9 cellular contexts compared by ENCODE assay signal in the genomic region with DNA sequence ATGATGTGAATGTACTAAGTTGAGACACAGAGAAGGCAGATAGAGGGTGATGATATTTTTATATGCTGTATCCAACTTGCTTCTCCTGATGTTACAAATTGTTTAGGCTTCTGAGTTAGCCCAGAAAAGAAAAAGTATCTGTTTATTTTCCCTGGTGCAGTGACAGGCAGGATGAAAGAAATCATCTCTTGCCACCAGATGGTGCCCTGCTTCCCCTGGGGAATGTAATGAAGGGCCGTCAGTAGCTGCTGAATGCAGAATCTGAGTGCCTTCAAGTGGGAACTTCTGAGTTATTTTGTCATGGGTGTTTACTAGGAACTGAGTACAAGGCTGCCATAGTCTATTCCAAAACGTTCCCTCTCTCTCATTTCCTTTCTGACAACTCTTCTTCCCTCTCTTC.
DNase-seq lines count a peak whose midpoint lies in the region; ATAC-seq lines count a peak whose summit lies in the region.
"Had no signal": no experiment of that assay in that cellular context is flagged by ENCODE, and none has a peak within 500 bp of the region (broad histone marks: within the 10 kb centered on the region; RNA-seq: fewer than 3 reads in every experiment).

No MANE protein-coding gene starts in this region.

- WGBS in iPS DF 6.9 (ENCODE audit: insufficient coverage, insufficient read length) = no CpG with 5 or more reads among the region's 2 CpGs

- ATAC-seq in GM21717 (IDR thresholded peaks at IDR 0.05; ENCODE audit: unreplicated experiment) = no peak

- H3K36me3 ChIP-seq in iPS DF 6.9 (ENCODE audit: control insufficient read depth, insufficient read depth, low read length) = no peaks in the 10 kb centered on the region

- in situ Hi-C loops in KBM-7 (cut with MboI; ENCODE audit: low pct_unique_long_range_greater_than_20kb, low sequenced_read_pairs) = no loop called here

- H3K27ac ChIP-seq in iPS DF 6.9 (ENCODE audit: low read length) = no peak overlapping the region

- H3K4me3 ChIP-seq in iPS DF 6.9 (ENCODE audit: low read length) = no peak overlapping the region

- H3K4me1 ChIP-seq in iPS DF 6.9 (ENCODE audit: control insufficient read depth, insufficient read depth, low read length) = no peaks in the 10 kb centered on the region

- no peaks in the 10 kb centered on the region for H3K27me3 ChIP-seq in iPS DF 6.9 (ENCODE audit: control insufficient read depth, insufficient read depth, low read length)

- peak; percentile 5 to 25 for DNase-seq in NCI-H2081 (lab: John Stamatoyannopoulos, UW)
- no peak for DNase-seq in NCI-H2081 treated with DMSO at 0.1 percent for 48 hours (lab: John Stamatoyannopoulos, UW)
- peak; percentile 19 for DNase-seq in KBM-7
- peak; percentile 8 for DNase-seq in UCSD-AML1 (lab: John Stamatoyannopoulos, UW; ENCODE audit: unreplicated experiment)
- peak; percentile 20 for DNase-seq in iPS DF 6.9 (ENCODE audit: low read depth, low spot score)
- no peak for DNase-seq in NCI-H187 treated with DMSO at 0.1 percent for 48 hours (lab: John Stamatoyannopoulos, UW)
- no peak for DNase-seq in NK-92 (lab: John Stamatoyannopoulos, UW; ENCODE audit: unreplicated experiment)
- DNase-seq: activated B cell treated with CpG ODN at 0.5 μM for 24 hours had no signal

- no peaks in the 10 kb centered on the region for H3K9me3 ChIP-seq in iPS DF 6.9 (ENCODE audit: control insufficient read depth, insufficient read depth, low read length)

Comparison
In these comparisons a context has a peak if more than half of its experiments do, and no peak if none do; other contexts are left out.
1. DNase-seq: peak in NCI-H2081 (2 of 2), KBM-7 (single experiment), UCSD-AML1 (single experiment) and iPS DF 6.9 (single experiment); none in NCI-H2081 treated with DMSO at 0.1 percent for 48 hours (single experiment), NCI-H187 treated with DMSO at 0.1 percent for 48 hours (single experiment) and NK-92 (single experiment).